ENCODE assay signal across 27 cellular contexts in the genomic region with DNA sequence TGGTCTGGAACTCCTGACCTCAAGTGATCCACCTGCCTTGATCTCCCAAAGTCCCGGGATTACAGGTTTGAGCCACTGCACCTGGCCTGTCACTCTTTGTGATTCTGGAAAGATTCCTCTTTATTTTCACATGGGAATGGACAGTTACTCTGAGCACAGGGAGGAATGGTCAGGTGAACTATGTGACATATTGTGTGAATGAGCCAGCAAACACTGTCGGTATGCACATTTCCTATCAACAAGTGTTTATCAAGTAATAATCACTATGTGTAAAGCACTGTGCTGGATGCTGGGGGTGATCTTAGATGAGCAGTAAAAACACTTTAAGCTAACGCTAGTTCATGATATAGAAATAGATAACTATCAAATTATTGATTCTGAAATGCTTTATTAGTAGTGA.
"Had no signal": no experiment of that assay in that cellular context is flagged by ENCODE, and none has a peak within 500 bp of the region (broad histone marks: within the 10 kb centered on the region; RNA-seq: fewer than 3 reads in every experiment).

No MANE protein-coding gene starts in this region.

- H3K36me3 Mint-ChIP-seq: stimulated activated effector memory CD8-positive, alpha-beta T cell treated with anti-CD3 and anti-CD28 coated beads, Interleukin-12 subunit alpha, Interleukin-12 subunit beta, amount 100 ng/mL, for 72 hours; stimulated activated memory B cell treated with anti-CD40 and anti-IgM and Interleukin-4, amounts not matched to agents 10 μg/mL and 1 μg/mL and 100 μg/mL, for 72 hours; stimulated activated naive B cell treated with anti-CD40 and anti-IgM and Interleukin-4, amounts not matched to agents 10 μg/mL and 1 μg/mL and 100 μg/mL, for 72 hours had no signal

- H3K36me3 ChIP-seq: suprapubic skin, thyroid gland, transverse colon, uterus, vagina had no signal

- H3K4me1 ChIP-seq: stomach, suprapubic skin, testis, tibial nerve, transverse colon, uterus, vagina had no signal

- DNase-seq: stimulated activated CD4-positive, alpha-beta T cell treated with anti-CD3 and anti-CD28 coated beads, Interleukin-2, amount 100 ng/mL, for 48 hours; stimulated activated CD4-positive, alpha-beta T cell treated with anti-CD3 and anti-CD28 coated beads, Interleukin-4, amount 100 ng/mL, for 1 hour; stimulated activated CD4-positive, alpha-beta T cell treated with anti-CD3 and anti-CD28 coated beads, Interleukin-4, amount 100 ng/mL, for 24 hours; stimulated activated CD4-positive, alpha-beta T cell treated with anti-CD3 and anti-CD28 coated beads, Interleukin-4, amount 100 ng/mL, for 4 hours; stimulated activated CD8-positive, alpha-beta memory T cell treated with anti-CD3 and anti-CD28 coated beads, Interleukin-4, amount 100 ng/mL, for 48 hours; stimulated activated naive B cell treated with anti-CD40 and anti-IgM and Interleukin-4, amounts not matched to agents 10 μg/mL and 1 μg/mL and 100 μg/mL, for 72 hours; stimulated activated naive CD4-positive, alpha-beta T cell; stimulated activated naive CD4-positive, alpha-beta T cell treated with Interleukin-2 at 50 U/mL for 16 hours; stimulated activated naive CD8-positive, alpha-beta T cell treated with anti-CD3 and anti-CD28 coated beads, Interleukin-15, amount 100 ng/mL, for 72 hours; stimulated activated naive CD8-positive, alpha-beta T cell treated with anti-CD3 and anti-CD28 coated beads, Interleukin-15, Interleukin-2, amounts not matched to agents 100 U/mL and 50 U/mL, for 24 hours; stomach; substantia nigra; testis; tibial artery; transverse colon; upper lobe of left lung; upper lobe of right lung; uterus had no signal

- H3K4me3 Mint-ChIP-seq: stimulated activated effector memory CD8-positive, alpha-beta T cell treated with anti-CD3 and anti-CD28 coated beads, Interleukin-12 subunit alpha, Interleukin-12 subunit beta, amount 100 ng/mL, for 72 hours; stimulated activated memory B cell treated with anti-CD40 and anti-IgM and Interleukin-4, amounts not matched to agents 10 μg/mL and 1 μg/mL and 100 μg/mL, for 72 hours; stimulated activated naive B cell treated with anti-CD40 and anti-IgM and Interleukin-4, amounts not matched to agents 10 μg/mL and 1 μg/mL and 100 μg/mL, for 72 hours; stimulated activated naive CD8-positive, alpha-beta T cell treated with anti-CD3 and anti-CD28 coated beads, Interleukin-15, amount 100 ng/mL, for 72 hours; stimulated activated naive CD8-positive, alpha-beta T cell treated with anti-CD3 and anti-CD28 coated beads, Interleukin-15, Interleukin-2, amounts not matched to agents 100 ng/mL and 50 ng/mL, for 24 hours; type B pancreatic cell had no signal

- ATAC-seq: stimulated activated effector memory CD8-positive, alpha-beta T cell treated with anti-CD3 and anti-CD28 coated beads, Interleukin-12 subunit alpha, Interleukin-12 subunit beta, amount 100 ng/mL, for 72 hours; stimulated activated memory B cell treated with anti-CD40 and anti-IgM and Interleukin-4, amounts not matched to agents 10 μg/mL and 1 μg/mL and 100 μg/mL, for 72 hours; stimulated activated naive B cell treated with anti-CD40 and anti-IgM and Interleukin-4, amounts not matched to agents 10 μg/mL and 1 μg/mL and 100 μg/mL, for 72 hours; stimulated activated naive CD8-positive, alpha-beta T cell treated with anti-CD3 and anti-CD28 coated beads, Interleukin-15, amount 100 ng/mL, for 72 hours; stimulated activated naive CD8-positive, alpha-beta T cell treated with anti-CD3 and anti-CD28 coated beads, Interleukin-15, Interleukin-2, amounts not matched to agents 100 U/mL and 50 U/mL, for 24 hours had no signal

- H3K27me3 Mint-ChIP-seq: stimulated activated memory B cell treated with anti-CD40 and anti-IgM and Interleukin-4, amounts not matched to agents 10 μg/mL and 1 μg/mL and 100 μg/mL, for 72 hours; type B pancreatic cell had no signal

- H3K4me3 ChIP-seq: stomach, suprapubic skin, testis, thoracic aorta, thyroid gland, tibial artery, tibial nerve, transverse colon, upper lobe of left lung, upper lobe of right lung, uterus, vagina had no signal

- H3K27ac ChIP-seq: stomach, suprapubic skin, testis, thoracic aorta, thyroid gland, tibial artery, tibial nerve, transverse colon, upper lobe of left lung, upper lobe of right lung, uterus, vagina had no signal

- H3K27ac Mint-ChIP-seq: stimulated activated effector memory CD8-positive, alpha-beta T cell treated with anti-CD3 and anti-CD28 coated beads, Interleukin-12 subunit alpha, Interleukin-12 subunit beta, amount 100 ng/mL, for 72 hours; stimulated activated memory B cell treated with anti-CD40 and anti-IgM and Interleukin-4, amounts not matched to agents 10 μg/mL and 1 μg/mL and 100 μg/mL, for 72 hours; stimulated activated naive B cell treated with anti-CD40 and anti-IgM and Interleukin-4, amounts not matched to agents 10 μg/mL and 1 μg/mL and 100 μg/mL, for 72 hours; stimulated activated naive CD8-positive, alpha-beta T cell treated with anti-CD3 and anti-CD28 coated beads, Interleukin-15, amount 100 ng/mL, for 72 hours; stimulated activated naive CD8-positive, alpha-beta T cell treated with anti-CD3 and anti-CD28 coated beads, Interleukin-15, Interleukin-2, amounts not matched to agents 100 ng/mL and 50 ng/mL, for 24 hours; type B pancreatic cell had no signal

- H3K4me1 Mint-ChIP-seq: stimulated activated effector memory CD8-positive, alpha-beta T cell treated with anti-CD3 and anti-CD28 coated beads, Interleukin-12 subunit alpha, Interleukin-12 subunit beta, amount 100 ng/mL, for 72 hours; stimulated activated memory B cell treated with anti-CD40 and anti-IgM and Interleukin-4, amounts not matched to agents 10 μg/mL and 1 μg/mL and 100 μg/mL, for 72 hours; stimulated activated naive B cell treated with anti-CD40 and anti-IgM and Interleukin-4, amounts not matched to agents 10 μg/mL and 1 μg/mL and 100 μg/mL, for 72 hours; stimulated activated naive CD8-positive, alpha-beta T cell treated with anti-CD3 and anti-CD28 coated beads, Interleukin-15, amount 100 ng/mL, for 72 hours had no signal

- H3K27me3 ChIP-seq: stomach, suprapubic skin, testis, thyroid gland, tibial artery, tibial nerve, transverse colon, upper lobe of left lung, upper lobe of right lung, uterus, vagina had no signal

- H3K9me3 Mint-ChIP-seq: stimulated activated effector memory CD8-positive, alpha-beta T cell treated with anti-CD3 and anti-CD28 coated beads, Interleukin-12 subunit alpha, Interleukin-12 subunit beta, amount 100 ng/mL, for 72 hours; stimulated activated memory B cell treated with anti-CD40 and anti-IgM and Interleukin-4, amounts not matched to agents 10 μg/mL and 1 μg/mL and 100 μg/mL, for 72 hours; stimulated activated naive B cell treated with anti-CD40 and anti-IgM and Interleukin-4, amounts not matched to agents 10 μg/mL and 1 μg/mL and 100 μg/mL, for 72 hours; stimulated activated naive CD8-positive, alpha-beta T cell treated with anti-CD3 and anti-CD28 coated beads, Interleukin-15, amount 100 ng/mL, for 72 hours; stimulated activated naive CD8-positive, alpha-beta T cell treated with anti-CD3 and anti-CD28 coated beads, Interleukin-15, Interleukin-2, amounts not matched to agents 100 ng/mL and 50 ng/mL, for 24 hours; type B pancreatic cell had no signal

- H3K9me3 ChIP-seq: stomach, suprapubic skin, testis, thoracic aorta, thyroid gland, tibial artery, tibial nerve, transverse colon, upper lobe of left lung, upper lobe of right lung, uterus, vagina had no signal
